1 cellular context compared by ENCODE assay signal in genomic region chr19:35000338-35000646, GRCh38.
TF ChIP-seq lines count a peak whose summit lies in the region.

No MANE protein-coding gene starts in this region.

TF ChIP-seq in GM23338, 12 proteins besides CTCF, POLR2A, EP300 and RAD21 (continued from another document):
- TF ChIP-seq REST (IDR thresholded peaks at IDR 0.05; ENCODE audit: unreplicated experiment) (no peak), POLR2AphosphoS5 (IDR thresholded peaks at IDR 0.05; ENCODE audit: low read depth) (no peak), ZNF114 (CRISPR knock-in tag; IDR thresholded peaks at IDR 0.05) (no peak), ZNF462 (CRISPR knock-in tag; IDR thresholded peaks at IDR 0.05) (no peak), EZH2 (IDR thresholded peaks at IDR 0.05; ENCODE audit: low read depth, unreplicated experiment) (no peak), EZH2phosphoT487 (IDR thresholded peaks at IDR 0.05; ENCODE audit: unreplicated experiment) (no peak), ETS1 (IDR thresholded peaks at IDR 0.05) (no peak), ZNF331 (CRISPR knock-in tag; IDR thresholded peaks at IDR 0.05; ENCODE audit: low read depth) (no peak), STAT1 (IDR thresholded peaks at IDR 0.05; ENCODE audit: unreplicated experiment) (no peak)
